ENCODE assay signal across 8 cellular contexts in genomic region chr22:46296257-46297150, GRCh38. TPM values are rescaled to one million over a fixed set of nuclear protein-coding genes. Genes with fewer than 3 reads are reported as not detected.
DNase-seq lines count a peak whose midpoint lies in the region; ATAC-seq and TF ChIP-seq lines count a peak whose summit lies in the region.

A gene with protein sequence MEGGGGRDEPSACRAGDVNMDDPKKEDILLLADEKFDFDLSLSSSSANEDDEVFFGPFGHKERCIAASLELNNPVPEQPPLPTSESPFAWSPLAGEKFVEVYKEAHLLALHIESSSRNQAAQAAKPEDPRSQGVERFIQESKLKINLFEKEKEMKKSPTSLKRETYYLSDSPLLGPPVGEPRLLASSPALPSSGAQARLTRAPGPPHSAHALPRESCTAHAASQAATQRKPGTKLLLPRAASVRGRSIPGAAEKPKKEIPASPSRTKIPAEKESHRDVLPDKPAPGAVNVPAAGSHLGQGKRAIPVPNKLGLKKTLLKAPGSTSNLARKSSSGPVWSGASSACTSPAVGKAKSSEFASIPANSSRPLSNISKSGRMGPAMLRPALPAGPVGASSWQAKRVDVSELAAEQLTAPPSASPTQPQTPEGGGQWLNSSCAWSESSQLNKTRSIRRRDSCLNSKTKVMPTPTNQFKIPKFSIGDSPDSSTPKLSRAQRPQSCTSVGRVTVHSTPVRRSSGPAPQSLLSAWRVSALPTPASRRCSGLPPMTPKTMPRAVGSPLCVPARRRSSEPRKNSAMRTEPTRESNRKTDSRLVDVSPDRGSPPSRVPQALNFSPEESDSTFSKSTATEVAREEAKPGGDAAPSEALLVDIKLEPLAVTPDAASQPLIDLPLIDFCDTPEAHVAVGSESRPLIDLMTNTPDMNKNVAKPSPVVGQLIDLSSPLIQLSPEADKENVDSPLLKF (plus strand): TSS chr22:46296870. CDS start chr22:46297401, 531 bp downstream.

- H3K9me3 Mint-ChIP-seq in activated B cell treated with CpG ODN at 0.5 μM for 24 hours (no peaks in the 10 kb centered on the region), immature natural killer cell (peaks cover 0 to 1% (median 0%) of the 10 kb centered on the region in 6 donors)

- TF ChIP-seq CTCF in activated B cell treated with CpG ODN at 0.5 μM for 24 hours (IDR thresholded peaks at IDR 0.05): no peak
- peak in 8 of 11 experiments; percentile 13 to 56 (median 48) for TF ChIP-seq CTCF in spleen (IDR thresholded peaks at IDR 0.05 in 8 of 11, conservative IDR thresholded peaks at IDR 0.05 in 3 of 11)

- peaks cover 0 to 5% (median 0%) of the 10 kb centered on the region in 7 donors for H3K27me3 ChIP-seq in spleen (replicated peaks in 1 of 7)

- WGBS in spleen, 5 donors: 0 to 3% (median 1%) methylated on average over 32 to 76 of the region's 76 CpGs

- H3K9me3 ChIP-seq in spleen: peaks cover 0 to 10% (median 8%) of the 10 kb centered on the region in 8 donors

- peaks cover 0 to 55% (median 19%) of the 10 kb centered on the region in 6 donors for H3K36me3 ChIP-seq in spleen

- H3K27me3 Mint-ChIP-seq in activated B cell treated with CpG ODN at 0.5 μM for 24 hours (no peaks in the 10 kb centered on the region), immature natural killer cell (ENCODE audit: low read depth in 3 of 3) (peaks cover 14 to 27% (median 20%) of the 10 kb centered on the region in 3 donors)

- ATAC-seq in GM18909 (IDR thresholded peaks at IDR 0.05; ENCODE audit: poor library complexity, unreplicated experiment) (peak; percentile 95), HG03175 (IDR thresholded peaks at IDR 0.05; ENCODE audit: unreplicated experiment) (peak; percentile 96), activated B cell treated with CpG ODN at 0.5 μM for 24 hours (ENCODE audit: low read depth) (peak; percentile 97)

- peaks cover 18 to 59% (median 44%) of the 10 kb centered on the region in 6 donors for H3K4me1 ChIP-seq in spleen

- intact Hi-C loops in activated B cell treated with CpG ODN at 0.5 μM for 24 hours (cut with micrococcal nuclease) (loop anchor here (1.0 to 10.0 kb wide), 6 partner anchors 38 to 302 kb away; partner anchors contain the start of genes CDPF1 and TRMU), spleen (cut with DNase I; ENCODE audit: low total_unique reads) (no loop called here)

- H3K27ac ChIP-seq in caudate nucleus (ENCODE audit: low read depth, low read length) (peak within 1 kb of the TSS; percentile 84), spleen (peak within 1 kb of the TSS; percentile 90 to 98 (median 94))

- POLR2A ChIA-PET in activated B cell treated with CpG ODN at 0.5 μM for 24 hours (lab: Charles Lee): interaction anchor here (0.6 to 2.1 kb wide), 18 partner anchors 8 to 315 kb away, joined by 3 to 29 read pairs (median 4); partner anchors contain the start of genes CDPF1, TRMU and TTC38

- peak within 1 kb of the TSS; percentile 98 for H3K27ac Mint-ChIP-seq in activated B cell treated with CpG ODN at 0.5 μM for 24 hours
- peak within 1 kb of the TSS; percentile 93 to 99 (median 98) for H3K27ac Mint-ChIP-seq in immature natural killer cell

- TF ChIP-seq POLR2A in spleen (IDR thresholded peaks at IDR 0.05): peak in 1 of 3 donors; percentile 31

- peak; percentile 100 for DNase-seq in AG08395 (ENCODE audit: low spot score)
- peak; percentile 84 for DNase-seq in NCI-H226
- DNase-seq in activated B cell treated with CpG ODN at 0.5 μM for 24 hours: peak; percentile 87
- DNase-seq in caudate nucleus (lab: John Stamatoyannopoulos, UW): peak; percentile 72 to 99 (median 95)
- DNase-seq in immature natural killer cell: peak; percentile 96 to 98 (median 97)
- DNase-seq in spleen: peak; percentile 100

- peaks cover 48% of the 10 kb centered on the region for H3K4me1 Mint-ChIP-seq in activated B cell treated with CpG ODN at 0.5 μM for 24 hours
- H3K4me1 Mint-ChIP-seq in immature natural killer cell: peaks cover 52 to 55% of the 10 kb centered on the region in 2 donors

- H3K36me3 Mint-ChIP-seq in activated B cell treated with CpG ODN at 0.5 μM for 24 hours (ENCODE audit: low read depth) (peaks cover 2% of the 10 kb centered on the region), immature natural killer cell (peaks cover 17 to 23% (median 20%) of the 10 kb centered on the region in 3 donors)

- CTCF ChIA-PET in activated B cell treated with CpG ODN at 0.5 μM for 24 hours (lab: Charles Lee): interaction anchor here (1.1 to 2.5 kb wide), 6 partner anchors 10 to 180 kb away, joined by 3 to 16 read pairs (median 4); partner anchors contain the start of gene TTC38

- peak within 1 kb of the TSS; percentile 89 for H3K4me3 Mint-ChIP-seq in activated B cell treated with CpG ODN at 0.5 μM for 24 hours
- H3K4me3 Mint-ChIP-seq in immature natural killer cell: peak within 1 kb of the TSS; percentile 88 to 94 (median 91)

- peak within 1 kb of the TSS; percentile 54 to 90 (median 66) for H3K4me3 ChIP-seq in spleen

RNA-seq across cellular contexts. Expression of the gene that starts here (rescaled TPM):
- total RNA-seq in activated B cell treated with CpG ODN at 0.5 μM for 24 hours (0.34 and 0.95 TPM in 2 replicates), spleen (1 to 10 TPM; 1.3 to 5.2 (median 3.2) TPM)
- polyA plus RNA-seq in immature natural killer cell (under 1 TPM in 2 of 3 donors, not detected in 1; 0.50 to 0.71 TPM), spleen (1 to 10 TPM; 1.3 to 4.9 (median 2.8) TPM)

Comparison
In these comparisons a context has a peak if more than half of its experiments do, and no peak if none do; other contexts are left out.
1. Peak in every context shown above with its lines: DNase-seq, ATAC-seq, H3K4me3 ChIP-seq and H3K27ac ChIP-seq.
2. Peak in DNase-seq and ATAC-seq in activated B cell treated with CpG ODN at 0.5 μM for 24 hours; RNA of the gene not detected or under 1 TPM.
3. Peak in DNase-seq in immature natural killer cell; RNA of the gene not detected or under 1 TPM.